24 cellular contexts compared by ENCODE assay signal in the genomic region with DNA sequence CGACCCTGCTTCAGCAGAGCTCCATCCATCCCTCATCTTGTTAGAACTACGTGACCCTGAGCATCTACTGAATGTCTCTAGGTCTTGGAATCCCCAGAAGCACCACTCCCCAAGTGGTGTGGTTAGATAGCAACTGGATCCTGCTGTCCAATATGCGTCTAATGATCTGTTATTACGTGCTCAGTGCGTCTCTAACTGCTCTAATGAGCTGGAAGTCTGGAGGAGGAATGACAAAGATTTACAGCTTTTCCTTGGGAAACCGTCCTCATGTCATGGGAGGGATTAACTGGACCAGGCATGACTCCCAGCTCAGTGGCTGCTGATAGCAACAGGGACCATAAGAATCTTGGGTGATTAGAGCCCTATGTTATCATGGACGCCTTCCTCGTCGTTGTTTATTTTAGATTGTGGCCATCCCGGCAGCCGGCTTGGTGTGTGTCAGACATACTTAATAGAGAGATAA.
"Had no signal": no experiment of that assay in that cellular context is flagged by ENCODE, and none has a peak within 500 bp of the region (broad histone marks: within the 10 kb centered on the region; RNA-seq: fewer than 3 reads in every experiment).

No MANE protein-coding gene starts in this region.

- H3K4me1 ChIP-seq: gastroesophageal sphincter, left lung, prostate gland, right atrium auricular region, stomach, suprapubic skin had no signal

- H3K9me3 ChIP-seq: gastroesophageal sphincter, heart left ventricle, left lung, prostate gland, right atrium auricular region, stomach, suprapubic skin, tibial nerve had no signal

- H3K4me3 Mint-ChIP-seq: activated B cell treated with CpG ODN at 0.5 μM for 24 hours; activated CD4-positive, alpha-beta T cell treated with anti-CD3 and anti-CD28 coated beads for 36 hours; activated T-cell treated with anti-CD3 and anti-CD28 coated beads, Interleukin-2, amount 50 U/mL, for 24 hours; activated T-helper 17 cell treated with anti-CD3 and anti-CD28 coated beads, Interleukin-2, amount 50 U/mL, for 72 hours; natural killer cell; stimulated activated effector memory CD8-positive, alpha-beta T cell treated with anti-CD3 and anti-CD28 coated beads, Interleukin-12 subunit alpha, Interleukin-12 subunit beta, amount 100 ng/mL, for 72 hours had no signal

- DNase-seq: activated B cell treated with CpG ODN at 0.5 μM for 24 hours; activated CD4-positive, alpha-beta T cell treated with anti-CD3 and anti-CD28 coated beads for 36 hours; activated CD4-positive, alpha-beta T cell treated with anti-CD3 and anti-CD28 coated beads, Interleukin-2, amount 50 U/mL, for 4 hours; activated CD8-positive, alpha-beta memory T cell treated with anti-CD3 and anti-CD28 coated beads for 24 hours; activated CD8-positive, alpha-beta memory T cell treated with anti-CD3 and anti-CD28 coated beads, Interleukin-2, amount 50 U/mL, for 4 hours; activated T-cell treated with anti-CD3 and anti-CD28 coated beads, Interleukin-2, amount 50 U/mL, for 24 hours; central memory CD4-positive, alpha-beta T cell; dermis blood vessel endothelial cell; effector CD8-positive, alpha-beta T cell; heart left ventricle; left lung; midbrain; natural killer cell; stimulated activated CD4-positive, alpha-beta T cell treated with anti-CD3 and anti-CD28 coated beads, Interleukin-1b, Interleukin-23, amount 100 ng/mL, for 48 hours; stomach; T-helper 9 cell had no signal

- H3K27me3 ChIP-seq: gastroesophageal sphincter, left lung, right atrium auricular region, suprapubic skin, tibial nerve had no signal

- H3K9me3 Mint-ChIP-seq: activated B cell treated with CpG ODN at 0.5 μM for 24 hours; activated naive CD4-positive, alpha-beta T cell treated with anti-CD3 and anti-CD28 coated beads, Interleukin-2, amount 50 U/mL, for 72 hours; activated T-cell treated with anti-CD3 and anti-CD28 coated beads, Interleukin-2, amount 50 U/mL, for 24 hours; activated T-helper 17 cell treated with anti-CD3 and anti-CD28 coated beads, Interleukin-2, amount 50 U/mL, for 72 hours; natural killer cell; stimulated activated effector memory CD8-positive, alpha-beta T cell treated with anti-CD3 and anti-CD28 coated beads, Interleukin-12 subunit alpha, Interleukin-12 subunit beta, amount 100 ng/mL, for 72 hours had no signal

- H3K27ac ChIP-seq: gastroesophageal sphincter, heart left ventricle, left lung, prostate gland, right atrium auricular region, stomach, suprapubic skin, tibial nerve had no signal

- H3K27me3 Mint-ChIP-seq: activated CD4-positive, alpha-beta T cell treated with anti-CD3 and anti-CD28 coated beads for 36 hours; activated T-cell treated with anti-CD3 and anti-CD28 coated beads, Interleukin-2, amount 50 U/mL, for 24 hours; activated T-helper 17 cell treated with anti-CD3 and anti-CD28 coated beads, Interleukin-2, amount 50 U/mL, for 72 hours had no signal

- H3K36me3 ChIP-seq: gastroesophageal sphincter, heart left ventricle, left lung, prostate gland, right atrium auricular region, stomach, suprapubic skin, tibial nerve had no signal

- H3K4me3 ChIP-seq: gastroesophageal sphincter, heart left ventricle, left lung, prostate gland, right atrium auricular region, stomach, suprapubic skin, tibial nerve had no signal

- ATAC-seq: activated CD4-positive, alpha-beta T cell treated with anti-CD3 and anti-CD28 coated beads for 36 hours; activated naive CD4-positive, alpha-beta T cell treated with anti-CD3 and anti-CD28 coated beads, Interleukin-2, amount 50 U/mL, for 72 hours; activated T-helper 17 cell treated with anti-CD3 and anti-CD28 coated beads, Interleukin-2, amount 50 U/mL, for 72 hours; gastroesophageal sphincter; heart left ventricle; left lung; natural killer cell; stimulated activated effector memory CD8-positive, alpha-beta T cell treated with anti-CD3 and anti-CD28 coated beads, Interleukin-12 subunit alpha, Interleukin-12 subunit beta, amount 100 ng/mL, for 72 hours had no signal

- H3K36me3 Mint-ChIP-seq: activated naive CD4-positive, alpha-beta T cell treated with anti-CD3 and anti-CD28 coated beads, Interleukin-2, amount 50 U/mL, for 72 hours; natural killer cell; stimulated activated effector memory CD8-positive, alpha-beta T cell treated with anti-CD3 and anti-CD28 coated beads, Interleukin-12 subunit alpha, Interleukin-12 subunit beta, amount 100 ng/mL, for 72 hours had no signal

- H3K4me1 Mint-ChIP-seq: activated CD4-positive, alpha-beta T cell treated with anti-CD3 and anti-CD28 coated beads for 36 hours; activated T-helper 17 cell treated with anti-CD3 and anti-CD28 coated beads, Interleukin-2, amount 50 U/mL, for 72 hours; natural killer cell; stimulated activated effector memory CD8-positive, alpha-beta T cell treated with anti-CD3 and anti-CD28 coated beads, Interleukin-12 subunit alpha, Interleukin-12 subunit beta, amount 100 ng/mL, for 72 hours had no signal

- H3K27ac Mint-ChIP-seq: activated B cell treated with CpG ODN at 0.5 μM for 24 hours; activated CD4-positive, alpha-beta T cell treated with anti-CD3 and anti-CD28 coated beads for 36 hours; activated naive CD4-positive, alpha-beta T cell treated with anti-CD3 and anti-CD28 coated beads, Interleukin-2, amount 50 U/mL, for 72 hours; activated T-cell treated with anti-CD3 and anti-CD28 coated beads, Interleukin-2, amount 50 U/mL, for 24 hours; activated T-helper 17 cell treated with anti-CD3 and anti-CD28 coated beads, Interleukin-2, amount 50 U/mL, for 72 hours; natural killer cell; stimulated activated effector memory CD8-positive, alpha-beta T cell treated with anti-CD3 and anti-CD28 coated beads, Interleukin-12 subunit alpha, Interleukin-12 subunit beta, amount 100 ng/mL, for 72 hours had no signal
